12 cellular contexts compared by ENCODE assay signal in genomic region chr11:14288189-14288935, GRCh38.
DNase-seq lines count a peak whose midpoint lies in the region; ATAC-seq and TF ChIP-seq lines count a peak whose summit lies in the region.
"Had no signal": no experiment of that assay in that cellular context is flagged by ENCODE, and none has a peak within 500 bp of the region (broad histone marks: within the 10 kb centered on the region; RNA-seq: fewer than 3 reads in every experiment).

No MANE protein-coding gene starts in this region.

- intact Hi-C loops in prostate gland (cut with DNase I): no loop called here

- in situ Hi-C loops in GM13976 (cut with MboI; ENCODE audit: low sequenced_read_pairs, unreplicated experiment): no loop called here

- H3K4me1 ChIP-seq in SJSA1 (replicated peaks) (peaks cover 12% of the 10 kb centered on the region), prostate gland (replicated peaks) (no peaks in the 10 kb centered on the region)
- H3K4me1 ChIP-seq: foreskin keratinocyte had no signal

- no peaks in the 10 kb centered on the region for H3K27me3 ChIP-seq in SJSA1 (replicated peaks)
- H3K27me3 ChIP-seq in prostate gland (replicated peaks; ENCODE audit: insufficient read depth): no peaks in the 10 kb centered on the region
- H3K27me3 ChIP-seq: foreskin keratinocyte had no signal

- H3K36me3 ChIP-seq in SJSA1 (peaks cover 36% of the 10 kb centered on the region), prostate gland (no peaks in the 10 kb centered on the region)
- H3K36me3 ChIP-seq: neutrophil had no signal

- H3K27ac ChIP-seq in SJSA1 (peak overlapping the region; percentile 83), prostate gland (peak overlapping the region in 1 of 2 donors; percentile 17)
- H3K27ac ChIP-seq: 22Rv1, foreskin keratinocyte, neutrophil had no signal

- no peak for TF ChIP-seq POLR2A in prostate gland (IDR thresholded peaks at IDR 0.05)

- ATAC-seq in HG03196 (IDR thresholded peaks at IDR 0.05; ENCODE audit: unreplicated experiment): no peak
- ATAC-seq: foreskin keratinocyte had no signal

- H3K9me3 ChIP-seq in SJSA1 (replicated peaks) (no peaks in the 10 kb centered on the region), prostate gland (no peaks in the 10 kb centered on the region)
- H3K9me3 ChIP-seq: neutrophil had no signal

- no peak overlapping the region for H3K4me3 ChIP-seq in SJSA1
- H3K4me3 ChIP-seq in epithelial cell of esophagus (ENCODE audit: low read length): no peak overlapping the region
- no peak overlapping the region for H3K4me3 ChIP-seq in prostate gland

- DNase-seq in DMS53 (lab: John Stamatoyannopoulos, UW): peak; percentile 32
- no peak for DNase-seq in DMS53 treated with DMSO at 0.1 percent for 48 hours (lab: John Stamatoyannopoulos, UW; ENCODE audit: unreplicated experiment)
- DNase-seq in SJSA1 (ENCODE audit: low read depth in 1 of 2, low spot score in 2 of 2): peak in 1 of 2 experiments; percentile 85
- peak; percentile 51 for DNase-seq in epithelial cell of esophagus (ENCODE audit: low read depth)
- DNase-seq in prostate gland (ENCODE audit: low spot score): peak; percentile 30
- DNase-seq in GM13976 (ENCODE audit: low spot score): no peak
- DNase-seq in NCI-H2029 (lab: John Stamatoyannopoulos, UW): no peak
- DNase-seq: activated CD8-positive, alpha-beta memory T cell treated with anti-CD3 and anti-CD28 coated beads, Interleukin-2, amount 50 U/mL, for 48 hours had no signal

- TF ChIP-seq CTCF in epithelial cell of esophagus (IDR thresholded peaks at IDR 0.05; ENCODE audit: insufficient read depth, low read depth, low read length, missing control alignments) (no peak), prostate gland (IDR thresholded peaks at IDR 0.05) (no peak), GM13976 (IDR thresholded peaks at IDR 0.05; ENCODE audit: borderline replicate concordance, control extremely low read depth, extremely low read depth, insufficient read depth, missing control alignments) (no peak)

- 51% methylated on average over 2 of the region's 2 CpGs for WGBS in prostate gland

Comparison
In these comparisons a context has a peak if more than half of its experiments do, and no peak if none do; other contexts are left out.
1. DNase-seq: peak in DMS53 (single experiment), epithelial cell of esophagus (single experiment) and prostate gland (single experiment); none in DMS53 treated with DMSO at 0.1 percent for 48 hours (single experiment), GM13976 (single experiment) and NCI-H2029 (single experiment).